ENCODE assay signal across 19 cellular contexts in genomic region chr4:78237360-78237759, GRCh38.
"Had no signal": no experiment of that assay in that cellular context is flagged by ENCODE, and none has a peak within 500 bp of the region (broad histone marks: within the 10 kb centered on the region; RNA-seq: fewer than 3 reads in every experiment).

No MANE protein-coding gene starts in this region.

- H3K27ac ChIP-seq: heart right ventricle, parathyroid adenoma, prostate gland, right lobe of liver, suprapubic skin, thyroid gland, upper lobe of left lung, uterus had no signal

- DNase-seq: effector memory CD4-positive, alpha-beta T cell; heart right ventricle; islet precursor cell; mammary epithelial cell; natural killer cell; occipital lobe; right lobe of liver; stimulated activated CD4-positive, alpha-beta T cell treated with anti-CD3 and anti-CD28 coated beads, Interleukin-4, amount 100 ng/mL, for 1 hour; stimulated activated CD8-positive, alpha-beta memory T cell treated with anti-CD3 and anti-CD28 coated beads, Interleukin-4, amount 100 ng/mL, for 48 hours; stimulated activated naive CD8-positive, alpha-beta T cell treated with anti-CD3 and anti-CD28 coated beads, Interleukin-15, Interleukin-2, amounts not matched to agents 100 U/mL and 50 U/mL, for 24 hours; thyroid gland; upper lobe of left lung; uterus had no signal

- H3K36me3 ChIP-seq: heart right ventricle, prostate gland, right lobe of liver, suprapubic skin, thyroid gland, upper lobe of left lung, uterus had no signal

- H3K4me1 ChIP-seq: heart right ventricle, parathyroid adenoma, prostate gland, right lobe of liver, suprapubic skin, thyroid gland, upper lobe of left lung, uterus had no signal

- H3K27me3 ChIP-seq: heart right ventricle, right lobe of liver, suprapubic skin, thyroid gland, upper lobe of left lung, uterus had no signal

- H3K36me3 Mint-ChIP-seq: natural killer cell; stimulated activated effector memory CD8-positive, alpha-beta T cell treated with anti-CD3 and anti-CD28 coated beads, Interleukin-12 subunit alpha, Interleukin-12 subunit beta, amount 100 ng/mL, for 72 hours had no signal

- H3K4me3 ChIP-seq: heart right ventricle, prostate gland, right lobe of liver, suprapubic skin, thyroid gland, upper lobe of left lung, uterus had no signal

- H3K4me3 Mint-ChIP-seq: natural killer cell; stimulated activated effector memory CD8-positive, alpha-beta T cell treated with anti-CD3 and anti-CD28 coated beads, Interleukin-12 subunit alpha, Interleukin-12 subunit beta, amount 100 ng/mL, for 72 hours had no signal

- H3K4me1 Mint-ChIP-seq: natural killer cell; stimulated activated effector memory CD8-positive, alpha-beta T cell treated with anti-CD3 and anti-CD28 coated beads, Interleukin-12 subunit alpha, Interleukin-12 subunit beta, amount 100 ng/mL, for 72 hours had no signal

- H3K27ac Mint-ChIP-seq: natural killer cell; stimulated activated effector memory CD8-positive, alpha-beta T cell treated with anti-CD3 and anti-CD28 coated beads, Interleukin-12 subunit alpha, Interleukin-12 subunit beta, amount 100 ng/mL, for 72 hours had no signal

- H3K9me3 ChIP-seq: heart right ventricle, prostate gland, right lobe of liver, suprapubic skin, thyroid gland, upper lobe of left lung, uterus had no signal

- ATAC-seq: esophagus mucosa; heart right ventricle; left lobe of liver; natural killer cell; right lobe of liver; stimulated activated effector memory CD8-positive, alpha-beta T cell treated with anti-CD3 and anti-CD28 coated beads, Interleukin-12 subunit alpha, Interleukin-12 subunit beta, amount 100 ng/mL, for 72 hours; stimulated activated naive CD8-positive, alpha-beta T cell treated with anti-CD3 and anti-CD28 coated beads, Interleukin-15, Interleukin-2, amounts not matched to agents 100 U/mL and 50 U/mL, for 24 hours had no signal

- H3K9me3 Mint-ChIP-seq: natural killer cell; stimulated activated effector memory CD8-positive, alpha-beta T cell treated with anti-CD3 and anti-CD28 coated beads, Interleukin-12 subunit alpha, Interleukin-12 subunit beta, amount 100 ng/mL, for 72 hours had no signal
